13 cellular contexts compared by ENCODE assay signal in the genomic region with DNA sequence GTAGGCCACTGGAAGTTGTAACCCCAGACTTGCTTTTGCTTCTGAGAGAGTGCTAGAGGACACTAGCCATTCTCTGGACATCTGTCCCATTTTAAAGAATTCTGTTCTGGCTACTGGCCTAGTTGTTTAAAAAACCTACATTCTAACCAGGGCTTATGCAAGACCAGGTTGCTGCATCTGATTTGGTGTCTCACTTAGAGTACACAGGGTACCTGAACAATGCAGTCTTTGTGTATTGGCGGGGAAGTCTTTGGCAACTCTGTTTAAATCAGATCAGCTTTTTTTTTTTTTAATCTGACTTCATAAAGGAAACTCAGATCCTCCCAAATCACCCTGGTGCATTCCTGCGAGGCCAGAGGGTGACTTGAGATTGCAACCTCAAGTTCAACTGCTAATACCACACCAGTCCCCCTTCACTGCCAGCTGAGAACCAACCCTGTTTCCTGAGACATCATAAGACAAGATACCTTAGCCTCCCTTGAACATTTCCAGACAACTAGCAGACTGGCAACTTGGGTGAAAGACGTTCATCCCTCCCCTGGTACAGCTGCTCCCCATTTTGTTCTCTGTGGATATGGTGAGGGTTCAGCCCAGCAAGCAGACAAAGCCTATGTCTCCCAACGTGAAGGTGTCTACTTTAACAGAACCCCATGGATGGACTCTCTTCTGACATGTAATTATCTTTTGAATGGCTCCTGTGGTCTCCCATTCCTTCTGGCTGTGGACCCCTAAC. TPM values are rescaled to one million over a fixed set of nuclear protein-coding genes. Genes with fewer than 3 reads are reported as not detected.
A peak's percentile ranks its signal among the peaks of the same experiment; 100 is the strongest.
DNase-seq lines count a peak whose midpoint lies in the region; ATAC-seq lines count a peak whose summit lies in the region.
"Had no signal": no experiment of that assay in that cellular context is flagged by ENCODE, and none has a peak within 500 bp of the region (broad histone marks: within the 10 kb centered on the region; RNA-seq: fewer than 3 reads in every experiment).

No MANE protein-coding gene starts in this region.

- no peak for ATAC-seq in stimulated activated naive B cell treated with anti-CD40 and anti-IgM and Interleukin-4, amounts not matched to agents 10 μg/mL and 1 μg/mL and 100 μg/mL, for 72 hours (replicated peaks)
- no peak for ATAC-seq in GM21717 (IDR thresholded peaks at IDR 0.05; ENCODE audit: unreplicated experiment)

- H3K27ac ChIP-seq in layer of hippocampus (ENCODE audit: low read depth, low read length): peak overlapping the region; percentile 64
- H3K27ac ChIP-seq: ascending aorta, WERI-Rb-1 had no signal

- POLR2A ChIA-PET in activated CD4-positive, alpha-beta T cell treated with anti-CD3 and anti-CD28 coated beads, Interleukin-2, amount 10 ng/mL, durations not matched to agents 7 days and 5 days (lab: Charles Lee): interaction anchor here (0.7 kb wide), 1 partner anchor 20 kb away, joined by 4 read pairs; no protein-coding TSS in a partner anchor

- no peaks in the 10 kb centered on the region for H3K27me3 ChIP-seq in layer of hippocampus (ENCODE audit: control insufficient read depth, insufficient read depth, low read length)
- H3K27me3 ChIP-seq: ascending aorta, transverse colon had no signal

- peaks cover 56% of the 10 kb centered on the region for H3K4me1 Mint-ChIP-seq in activated CD4-positive, alpha-beta T cell treated with anti-CD3 and anti-CD28 coated beads, Interleukin-2, amount 10 ng/mL, durations not matched to agents 7 days and 5 days
- peaks cover 63% of the 10 kb centered on the region for H3K4me1 Mint-ChIP-seq in activated naive CD8-positive, alpha-beta T cell (ENCODE audit: low read depth)
- H3K4me1 Mint-ChIP-seq in stimulated activated naive B cell treated with anti-CD40 and anti-IgM and Interleukin-4, amounts not matched to agents 10 μg/mL and 1 μg/mL and 100 μg/mL, for 72 hours: peaks cover 6 to 12% of the 10 kb centered on the region in 2 donors

- no peaks in the 10 kb centered on the region for H3K27me3 Mint-ChIP-seq in activated CD4-positive, alpha-beta T cell treated with anti-CD3 and anti-CD28 coated beads, Interleukin-2, amount 10 ng/mL, durations not matched to agents 7 days and 5 days
- H3K27me3 Mint-ChIP-seq in activated naive CD8-positive, alpha-beta T cell: no peaks in the 10 kb centered on the region
- no peaks in the 10 kb centered on the region for H3K27me3 Mint-ChIP-seq in stimulated activated naive B cell treated with anti-CD40 and anti-IgM and Interleukin-4, amounts not matched to agents 10 μg/mL and 1 μg/mL and 100 μg/mL, for 72 hours

- peak overlapping the region; percentile 79 for H3K27ac Mint-ChIP-seq in activated CD4-positive, alpha-beta T cell treated with anti-CD3 and anti-CD28 coated beads, Interleukin-2, amount 10 ng/mL, durations not matched to agents 7 days and 5 days
- H3K27ac Mint-ChIP-seq in activated naive CD8-positive, alpha-beta T cell: peak overlapping the region; percentile 92
- H3K27ac Mint-ChIP-seq in stimulated activated naive B cell treated with anti-CD40 and anti-IgM and Interleukin-4, amounts not matched to agents 10 μg/mL and 1 μg/mL and 100 μg/mL, for 72 hours: peak overlapping the region; percentile 14

- H3K36me3 Mint-ChIP-seq in activated CD4-positive, alpha-beta T cell treated with anti-CD3 and anti-CD28 coated beads, Interleukin-2, amount 10 ng/mL, durations not matched to agents 7 days and 5 days (ENCODE audit: low read depth): peaks cover 69% of the 10 kb centered on the region
- peaks cover 5% of the 10 kb centered on the region for H3K36me3 Mint-ChIP-seq in activated naive CD8-positive, alpha-beta T cell
- H3K36me3 Mint-ChIP-seq in stimulated activated naive B cell treated with anti-CD40 and anti-IgM and Interleukin-4, amounts not matched to agents 10 μg/mL and 1 μg/mL and 100 μg/mL, for 72 hours: peaks cover 20 to 52% of the 10 kb centered on the region in 2 donors

- H3K4me3 Mint-ChIP-seq in activated CD4-positive, alpha-beta T cell treated with anti-CD3 and anti-CD28 coated beads, Interleukin-2, amount 10 ng/mL, durations not matched to agents 7 days and 5 days: no peak overlapping the region
- H3K4me3 Mint-ChIP-seq in activated naive CD8-positive, alpha-beta T cell: peak overlapping the region; percentile 23
- H3K4me3 Mint-ChIP-seq in stimulated activated naive B cell treated with anti-CD40 and anti-IgM and Interleukin-4, amounts not matched to agents 10 μg/mL and 1 μg/mL and 100 μg/mL, for 72 hours: no peak overlapping the region

- CTCF ChIA-PET in activated CD4-positive, alpha-beta T cell treated with anti-CD3 and anti-CD28 coated beads, Interleukin-2, amount 10 ng/mL, durations not matched to agents 7 days and 5 days (lab: Charles Lee): interaction anchor here (0.6 to 7.3 kb wide), 5 partner anchors 10 to 893 kb away, joined by 3 to 53 read pairs (median 26); no protein-coding TSS in a partner anchor

- DNase-seq in activated CD4-positive, alpha-beta T cell treated with anti-CD3 and anti-CD28 coated beads, Interleukin-2, amount 10 ng/mL, durations not matched to agents 7 days and 5 days: no peak
- no peak for DNase-seq in activated CD4-positive, alpha-beta T cell treated with anti-CD3 and anti-CD28 coated beads for 4 hours
- DNase-seq in stimulated activated naive B cell treated with anti-CD40 and anti-IgM and Interleukin-4, amounts not matched to agents 10 μg/mL and 1 μg/mL and 100 μg/mL, for 72 hours: no peak
- DNase-seq in cerebellar nuclear complex (lab: John Stamatoyannopoulos, UW) (no peak), amniotic stem cell (lab: John Stamatoyannopoulos, UW) (no peak)
- DNase-seq: EL, NCI-H2029, transverse colon, WERI-Rb-1 had no signal

- H3K9me3 Mint-ChIP-seq in activated CD4-positive, alpha-beta T cell treated with anti-CD3 and anti-CD28 coated beads, Interleukin-2, amount 10 ng/mL, durations not matched to agents 7 days and 5 days: no peaks in the 10 kb centered on the region
- no peaks in the 10 kb centered on the region for H3K9me3 Mint-ChIP-seq in activated naive CD8-positive, alpha-beta T cell (ENCODE audit: low read depth)
- H3K9me3 Mint-ChIP-seq in stimulated activated naive B cell treated with anti-CD40 and anti-IgM and Interleukin-4, amounts not matched to agents 10 μg/mL and 1 μg/mL and 100 μg/mL, for 72 hours: no peaks in the 10 kb centered on the region

RNA-seq across cellular contexts. Expression of a gene that starts 27.0 kb away (rescaled TPM):
- 100 to 1,000 TPM; 194 to 197 TPM for total RNA-seq in activated CD4-positive, alpha-beta T cell treated with anti-CD3 and anti-CD28 coated beads, Interleukin-2, amount 10 ng/mL, durations not matched to agents 7 days and 5 days

RNA-seq across cellular contexts. Expression of a gene that starts 35.3 kb away (rescaled TPM):
- 100 to 1,000 TPM; 271 to 283 TPM for total RNA-seq in activated CD4-positive, alpha-beta T cell treated with anti-CD3 and anti-CD28 coated beads, Interleukin-2, amount 10 ng/mL, durations not matched to agents 7 days and 5 days

Comparison
In these comparisons a context has a peak if more than half of its experiments do, and no peak if none do; other contexts are left out.
1. H3K27ac Mint-ChIP-seq: peak in every context shown above with its lines; median percentile 92 in activated naive CD8-positive, alpha-beta T cell; 79 in activated CD4-positive, alpha-beta T cell treated with anti-CD3 and anti-CD28 coated beads, Interleukin-2, amount 10 ng/mL, durations not matched to agents 7 days and 5 days; 14 in stimulated activated naive B cell treated with anti-CD40 and anti-IgM and Interleukin-4, amounts not matched to agents 10 μg/mL and 1 μg/mL and 100 μg/mL, for 72 hours.